14 cellular contexts compared by ENCODE assay signal in genomic region chr20:25223765-25224720, GRCh38. TPM values are rescaled to one million over a fixed set of nuclear protein-coding genes. Genes with fewer than 3 reads are reported as not detected.
A peak's percentile ranks its signal among the peaks of the same experiment; 100 is the strongest.
DNase-seq lines count a peak whose midpoint lies in the region; ATAC-seq, FAIRE-seq and TF ChIP-seq lines count a peak whose summit lies in the region.
"Had no signal": no experiment of that assay in that cellular context is flagged by ENCODE, and none has a peak within 500 bp of the region (broad histone marks: within the 10 kb centered on the region; RNA-seq: fewer than 3 reads in every experiment).

No MANE protein-coding gene starts in this region.

- no peak for FAIRE-seq in D721Med (lab: Jason Lieb, UNC)
- FAIRE-seq: endometrium had no signal

- intact Hi-C loops in left colon (cut with DNase I, micrococcal nuclease) = no loop called here
- intact Hi-C loops in activated CD4-positive, alpha-beta T cell treated with anti-CD3 and anti-CD28 coated beads for 36 hours (cut with DNase I, micrococcal nuclease) = loop anchor here in 1 of 2 experiments (1.0 to 2.0 kb wide), 3 partner anchors 14 to 73 kb away; partner anchors contain the start of gene PYGB

- H3K36me3 ChIP-seq in BLaER1 treated with 17β-estradiol and CSF1 and Interleukin-3, amounts not matched to agents 10 nM and 100 nM = peaks cover 0 to 40% (median 6%) of the 10 kb centered on the region in 11 experiments; a peak in 11 of 22 replicates
- H3K36me3 ChIP-seq in brain microvascular endothelial cell (replicated peaks) (peaks cover 7% of the 10 kb centered on the region), mesodermal cell (ENCODE audit: control insufficient read depth, insufficient read depth, low read length) (peaks cover 27% of the 10 kb centered on the region)

- H3K4me1 Mint-ChIP-seq in HFFc6 (ENCODE audit: low read depth) = peaks cover 34% of the 10 kb centered on the region
- H3K4me1 Mint-ChIP-seq in activated CD4-positive, alpha-beta T cell treated with anti-CD3 and anti-CD28 coated beads for 36 hours = peaks cover 7% of the 10 kb centered on the region

- peaks cover 64 to 98% (median 86%) of the 10 kb centered on the region in 10 experiments for H3K4me1 ChIP-seq in BLaER1 treated with 17β-estradiol and CSF1 and Interleukin-3, amounts not matched to agents 10 nM and 100 nM
- peaks cover 44% of the 10 kb centered on the region for H3K4me1 ChIP-seq in mesodermal cell (ENCODE audit: control insufficient read depth, insufficient read depth, low read length, poor library complexity, severe bottlenecking)

- no peaks in the 10 kb centered on the region for H3K9me3 ChIP-seq in BLaER1 treated with 17β-estradiol and CSF1 and Interleukin-3, amounts not matched to agents 10 nM and 100 nM (replicated peaks in 1 of 11)
- H3K9me3 ChIP-seq in mesodermal cell (ENCODE audit: control insufficient read depth, low read length) = no peaks in the 10 kb centered on the region

- ATAC-seq in left colon (no peak), GM21360 (IDR thresholded peaks at IDR 0.05; ENCODE audit: unreplicated experiment) (no peak)
- ATAC-seq in activated CD4-positive, alpha-beta T cell treated with anti-CD3 and anti-CD28 coated beads for 36 hours = no peak

- no peaks in the 10 kb centered on the region for H3K9me3 Mint-ChIP-seq in HFFc6
- H3K9me3 Mint-ChIP-seq in activated CD4-positive, alpha-beta T cell treated with anti-CD3 and anti-CD28 coated beads for 36 hours (ENCODE audit: low read depth) = no peaks in the 10 kb centered on the region
- H3K9me3 Mint-ChIP-seq: CD14-positive monocyte had no signal

- no peaks in the 10 kb centered on the region for H3K27me3 ChIP-seq in BLaER1 treated with 17β-estradiol and CSF1 and Interleukin-3, amounts not matched to agents 10 nM and 100 nM
- no peaks in the 10 kb centered on the region for H3K27me3 ChIP-seq in brain microvascular endothelial cell (replicated peaks)

- H3K4me3 ChIP-seq in BLaER1 treated with 17β-estradiol and CSF1 and Interleukin-3, amounts not matched to agents 10 nM and 100 nM = no peak overlapping the region
- H3K4me3 ChIP-seq in brain microvascular endothelial cell (ENCODE audit: low read depth, low read length) (no peak overlapping the region), mesodermal cell (ENCODE audit: extremely low read depth, insufficient read depth, low read length, poor library complexity, severe bottlenecking) (no peak overlapping the region)

- H3K9ac ChIP-seq in BLaER1 treated with 17β-estradiol and CSF1 and Interleukin-3, amounts not matched to agents 10 nM and 100 nM = peak overlapping the region in 6 of 11 experiments; percentile 12 to 47 (median 28); a peak in 6 of 22 replicates
- H3K9ac ChIP-seq: KMS-11 had no signal

- POLR2A ChIA-PET in activated CD4-positive, alpha-beta T cell treated with anti-CD3 and anti-CD28 coated beads for 36 hours (lab: Charles Lee) = interaction anchor here (0.7 kb wide), 1 partner anchor 23 kb away, joined by 3 read pairs; no protein-coding TSS in a partner anchor

- peak overlapping the region in 8 of 11 experiments; percentile 23 to 56 (median 42); a peak in 13 of 22 replicates for H3K27ac ChIP-seq in BLaER1 treated with 17β-estradiol and CSF1 and Interleukin-3, amounts not matched to agents 10 nM and 100 nM
- H3K27ac ChIP-seq in brain microvascular endothelial cell (peak overlapping the region; percentile 79), mesodermal cell (ENCODE audit: low read depth, low read length, severe bottlenecking) (peak overlapping the region; percentile 88)
- H3K27ac ChIP-seq: KMS-11 had no signal

- WGBS in mesodermal cell (ENCODE audit: insufficient coverage in 2 of 2), 2 experiments = 96 to 98% methylated on average over 15 to 21 of the region's 24 CpGs

- CTCF ChIA-PET in activated CD4-positive, alpha-beta T cell treated with anti-CD3 and anti-CD28 coated beads for 36 hours (lab: Charles Lee) = interaction anchor here (0.6 to 1.4 kb wide), 7 partner anchors 16 to 230 kb away, joined by 3 to 5 read pairs (median 3); no protein-coding TSS in a partner anchor

- no peak for TF ChIP-seq CTCF in HFFc6 (IDR thresholded peaks at IDR 0.05)
- TF ChIP-seq CTCF in brain microvascular endothelial cell (IDR thresholded peaks at IDR 0.05; ENCODE audit: low read depth, low read length, missing control alignments) = no peak
- TF ChIP-seq CTCF in D721Med (IDR thresholded peaks at IDR 0.05; ENCODE audit: insufficient read depth, missing control alignments) = no peak

- H3K27ac Mint-ChIP-seq in HFFc6 = peak overlapping the region; percentile 94
- H3K27ac Mint-ChIP-seq in activated CD4-positive, alpha-beta T cell treated with anti-CD3 and anti-CD28 coated beads for 36 hours = no peak overlapping the region

- in situ Hi-C loops in brain microvascular endothelial cell (cut with HindIII; ENCODE audit: low pct_ligation_motif_present, low sequenced_read_pairs) = no loop called here

- H3K4me2 ChIP-seq in BLaER1 treated with 17β-estradiol and CSF1 and Interleukin-3, amounts not matched to agents 10 nM and 100 nM = peak overlapping the region; percentile 20 to 87 (median 68); a peak in 21 of 22 replicates
- H3K4me2 ChIP-seq: KMS-11 had no signal

- no peak for DNase-seq in HFFc6
- DNase-seq in brain microvascular endothelial cell = no peak
- no peak for DNase-seq in D721Med (ENCODE audit: insufficient read length, low spot score)
- no peak for DNase-seq in left colon
- DNase-seq in activated CD4-positive, alpha-beta T cell treated with anti-CD3 and anti-CD28 coated beads for 36 hours = no peak
- DNase-seq: activated CD4-positive, alpha-beta T cell treated with anti-CD3 and anti-CD28 coated beads, Interleukin-2, amount 50 U/mL, for 1 hour; NCI-H1694; NCI-H524 had no signal

- no peak overlapping the region for H3K4me3 Mint-ChIP-seq in HFFc6
- H3K4me3 Mint-ChIP-seq in activated CD4-positive, alpha-beta T cell treated with anti-CD3 and anti-CD28 coated beads for 36 hours = no peak overlapping the region
- H3K4me3 Mint-ChIP-seq: CD14-positive monocyte had no signal

- H3K27me3 Mint-ChIP-seq in HFFc6 (ENCODE audit: insufficient read depth) = no peaks in the 10 kb centered on the region
- no peaks in the 10 kb centered on the region for H3K27me3 Mint-ChIP-seq in activated CD4-positive, alpha-beta T cell treated with anti-CD3 and anti-CD28 coated beads for 36 hours

- peaks cover 15% of the 10 kb centered on the region for H3K36me3 Mint-ChIP-seq in HFFc6 (ENCODE audit: low read depth)
- H3K36me3 Mint-ChIP-seq in activated CD4-positive, alpha-beta T cell treated with anti-CD3 and anti-CD28 coated beads for 36 hours (ENCODE audit: low read depth) = peaks cover 1% of the 10 kb centered on the region

- peaks cover 0 to 42% (median 13%) of the 10 kb centered on the region in 11 experiments; a peak in 10 of 22 replicates for H4K20me1 ChIP-seq in BLaER1 treated with 17β-estradiol and CSF1 and Interleukin-3, amounts not matched to agents 10 nM and 100 nM

RNA-seq across cellular contexts. Expression of gene PYGB, which starts 23.8 kb away (rescaled TPM):
- total RNA-seq in HFFc6 (2021; fragmentation: NEBNext Ultra II Directional; extraction: Animal tissue kit (Norgen Biotek cat#: 25700)) = 10 to 100 TPM; 65.4 to 75.6 (median 70.2) TPM
- 52.8 TPM for polyA plus RNA-seq in mesodermal cell (2013, experiment 1 of 2)
- polyA plus RNA-seq in mesodermal cell (2013, experiment 2 of 2) = 39.5 TPM
- 100 to 1,000 TPM; 275 to 329 TPM for total RNA-seq in left colon
- 10 to 100 TPM; 18.0 to 21.1 TPM for total RNA-seq in activated CD4-positive, alpha-beta T cell treated with anti-CD3 and anti-CD28 coated beads for 36 hours

RNA-seq across cellular contexts. Expression of gene ENTPD6, which starts 28.5 kb away (rescaled TPM):
- 10 to 100 TPM; 46.2 to 53.2 (median 51.6) TPM for total RNA-seq in HFFc6 (2021; fragmentation: NEBNext Ultra II Directional; extraction: Animal tissue kit (Norgen Biotek cat#: 25700))
- 33.8 TPM for polyA plus RNA-seq in mesodermal cell (2013, experiment 1 of 2)
- polyA plus RNA-seq in mesodermal cell (2013, experiment 2 of 2) = 27.6 TPM
- total RNA-seq in left colon = 100 to 1,000 TPM; 135 to 157 TPM
- 10 to 100 TPM; 34.3 to 41.5 TPM for total RNA-seq in activated CD4-positive, alpha-beta T cell treated with anti-CD3 and anti-CD28 coated beads for 36 hours
